ENCODE assay signal across 19 cellular contexts in the genomic region with DNA sequence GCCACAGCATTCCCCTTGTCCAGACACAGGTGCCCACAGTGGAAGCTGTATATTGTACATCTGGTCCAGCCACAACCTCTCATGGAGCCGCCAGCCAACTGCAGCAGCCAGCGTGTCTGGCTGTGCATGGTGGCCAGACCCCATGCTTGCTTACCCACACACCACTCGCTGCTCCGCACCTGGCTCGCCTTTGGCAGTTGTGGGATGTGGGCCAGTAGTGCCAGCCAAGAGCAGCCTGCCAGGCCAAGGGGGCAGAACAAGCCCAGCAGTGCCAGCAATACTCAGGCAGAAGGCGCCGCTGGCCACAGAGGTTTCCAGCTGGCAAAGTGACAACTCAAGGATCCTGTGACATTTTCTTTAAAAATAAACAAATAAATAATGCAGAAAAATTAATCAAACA. TPM values are rescaled to one million over a fixed set of nuclear protein-coding genes. Genes with fewer than 3 reads are reported as not detected.
A peak's percentile ranks its signal among the peaks of the same experiment; 100 is the strongest.
DNase-seq lines count a peak whose midpoint lies in the region; ATAC-seq and TF ChIP-seq lines count a peak whose summit lies in the region.
"Had no signal": no experiment of that assay in that cellular context is flagged by ENCODE, and none has a peak within 500 bp of the region (broad histone marks: within the 10 kb centered on the region; RNA-seq: fewer than 3 reads in every experiment).

No MANE protein-coding gene starts in this region.

- peak overlapping the region; percentile 71 for H2AK5ac ChIP-seq in neuronal stem cell (ENCODE audit: low read depth, low read length)

- TF ChIP-seq CTCF in C4-2B (conservative IDR thresholded peaks at IDR 0.05) (no peak), type B pancreatic cell (conservative IDR thresholded peaks at IDR 0.05) (no peak), OCI-LY7 (conservative IDR thresholded peaks at IDR 0.05; ENCODE audit: low read length) (no peak), mucosa of descending colon (IDR thresholded peaks at IDR 0.05) (no peak)

- peak; percentile 77 for DNase-seq in NCI-H2029 (lab: John Stamatoyannopoulos, UW)
- peak; percentile 13 for DNase-seq in cerebellum (ENCODE audit: low spot score)
- DNase-seq in neuronal stem cell (ENCODE audit: low spot score): no peak
- DNase-seq in type B pancreatic cell (ENCODE audit: extremely low spot score, unreplicated experiment): no peak
- DNase-seq in OCI-LY7 (ENCODE audit: low spot score): no peak
- no peak for DNase-seq in mucosa of descending colon
- DNase-seq: activated CD4-positive, alpha-beta memory T cell treated with anti-CD3 and anti-CD28 coated beads for 36 hours; activated T-cell treated with anti-CD3 and anti-CD28 coated beads, Interleukin-2, amount 50 U/mL, for 4 hours; GDM1; Kasumi-1; left colon; naive thymus-derived CD4-positive, alpha-beta T cell; NCI-H146; NCI-H526 treated with DMSO at 0.1 percent for 48 hours; stimulated activated naive CD8-positive, alpha-beta T cell treated with anti-CD3 and anti-CD28 coated beads, Interleukin-15, amount 100 ng/mL, for 72 hours had no signal

- no peak overlapping the region for H3K4me3 ChIP-seq in neuronal stem cell (ENCODE audit: low read length in 2 of 2)
- H3K4me3 ChIP-seq in OCI-LY7 (ENCODE audit: low read depth, low read length, poor library complexity, severe bottlenecking): no peak overlapping the region
- H3K4me3 ChIP-seq in mucosa of descending colon: no peak overlapping the region
- H3K4me3 ChIP-seq: HAP-1 had no signal

- no peak overlapping the region for H2BK12ac ChIP-seq in neuronal stem cell (ENCODE audit: low read length)

- H3K4me1 Mint-ChIP-seq in type B pancreatic cell (ENCODE audit: unreplicated experiment): no peaks in the 10 kb centered on the region

- H3K4me1 ChIP-seq in neuronal stem cell (ENCODE audit: control insufficient read depth in 2 of 2, insufficient read depth in 1 of 2, low read depth in 1 of 2, low read length in 2 of 2) (peaks cover 0 to 2% of the 10 kb centered on the region in 2 donors), OCI-LY7 (ENCODE audit: insufficient read depth, low read length, poor library complexity, severe bottlenecking) (peaks cover 10% of the 10 kb centered on the region), mucosa of descending colon (ENCODE audit: low read depth) (no peaks in the 10 kb centered on the region)
- H3K4me1 ChIP-seq: HAP-1 had no signal

- POLR2A ChIA-PET in OCI-LY7 (lab: Charles Lee): interaction anchor here (0.9 kb wide), 1 partner anchor 11 kb away, joined by 5 read pairs; no protein-coding TSS in a partner anchor

- no peak overlapping the region for H3K4ac ChIP-seq in neuronal stem cell (ENCODE audit: low read length)

- H3K27me3 Mint-ChIP-seq in type B pancreatic cell: peaks cover 9% of the 10 kb centered on the region
- H3K27me3 Mint-ChIP-seq: activated CD4-positive, alpha-beta memory T cell treated with anti-CD3 and anti-CD28 coated beads for 36 hours; stimulated activated naive CD8-positive, alpha-beta T cell treated with anti-CD3 and anti-CD28 coated beads, Interleukin-15, amount 100 ng/mL, for 72 hours had no signal

- H2AFZ ChIP-seq in neuronal stem cell (ENCODE audit: low read length): no peak overlapping the region
- no peak overlapping the region for H2AFZ ChIP-seq in OCI-LY7 (ENCODE audit: low read length)

- peaks cover 0 to 39% (median 0%) of the 10 kb centered on the region in 3 experiments for H3K27me3 ChIP-seq in neuronal stem cell (ENCODE audit: control insufficient read depth in 3 of 3, insufficient read depth in 3 of 3, low read depth in 1 of 3, low read length in 3 of 3)

- ATAC-seq in HG03097 (IDR thresholded peaks at IDR 0.05; ENCODE audit: low FRiP score, unreplicated experiment): no peak
- no peak for ATAC-seq in mucosa of descending colon
- ATAC-seq: activated naive CD4-positive, alpha-beta T cell treated with anti-CD3 and anti-CD28 coated beads, Interleukin-2, amount 50 U/mL, for 72 hours; left colon; naive thymus-derived CD4-positive, alpha-beta T cell had no signal

- no peaks in the 10 kb centered on the region for H3K79me2 ChIP-seq in OCI-LY7 (ENCODE audit: insufficient read depth, low read depth, low read length)

- H3K4me2 ChIP-seq in neuronal stem cell (ENCODE audit: insufficient read depth, low read length, poor library complexity, severe bottlenecking) (no peak overlapping the region), OCI-LY7 (ENCODE audit: low read length) (no peak overlapping the region)

- H3K36me3 Mint-ChIP-seq in type B pancreatic cell: no peaks in the 10 kb centered on the region
- H3K36me3 Mint-ChIP-seq: activated CD4-positive, alpha-beta memory T cell treated with anti-CD3 and anti-CD28 coated beads for 36 hours; activated naive CD4-positive, alpha-beta T cell treated with anti-CD3 and anti-CD28 coated beads, Interleukin-2, amount 50 U/mL, for 72 hours; naive thymus-derived CD4-positive, alpha-beta T cell had no signal

- H3K14ac ChIP-seq in neuronal stem cell (ENCODE audit: low read length): no peak overlapping the region

- H4K20me1 ChIP-seq in OCI-LY7 (ENCODE audit: insufficient read depth, low read length): no peaks in the 10 kb centered on the region

- H3K18ac ChIP-seq in neuronal stem cell (ENCODE audit: low read length): peak overlapping the region; percentile 79

- H3K9ac ChIP-seq in neuronal stem cell (ENCODE audit: low read depth, low read length, poor library complexity): no peak overlapping the region

- intact Hi-C loops in OCI-LY7 (cut with micrococcal nuclease; ENCODE audit: unreplicated experiment) (no loop called here), mucosa of descending colon (cut with DNase I, micrococcal nuclease) (no loop called here)

- H3K9me3 Mint-ChIP-seq in type B pancreatic cell: no peaks in the 10 kb centered on the region
- H3K9me3 Mint-ChIP-seq: activated CD4-positive, alpha-beta memory T cell treated with anti-CD3 and anti-CD28 coated beads for 36 hours; activated naive CD4-positive, alpha-beta T cell treated with anti-CD3 and anti-CD28 coated beads, Interleukin-2, amount 50 U/mL, for 72 hours; activated T-cell treated with anti-CD3 and anti-CD28 coated beads, Interleukin-2, amount 50 U/mL, for 4 hours; naive thymus-derived CD4-positive, alpha-beta T cell; stimulated activated naive CD8-positive, alpha-beta T cell treated with anti-CD3 and anti-CD28 coated beads, Interleukin-15, amount 100 ng/mL, for 72 hours had no signal

- peak overlapping the region; percentile 1; the same call in 1 of the 2 replicates for H3K27ac ChIP-seq in C4-2B
- no peak overlapping the region for H3K27ac ChIP-seq in neuronal stem cell (replicated peaks; ENCODE audit: low read length)
- no peak overlapping the region for H3K27ac ChIP-seq in OCI-LY7 (ENCODE audit: low read depth, low read length, poor library complexity, severe bottlenecking)

- no peak overlapping the region for H3K23ac ChIP-seq in neuronal stem cell (ENCODE audit: low read depth, low read length, poor library complexity)

- H3K79me1 ChIP-seq in neuronal stem cell (ENCODE audit: low read depth, low read length): no peaks in the 10 kb centered on the region

- no peaks in the 10 kb centered on the region for H3K9me2 ChIP-seq in OCI-LY7 (ENCODE audit: insufficient read depth, low read length)

- CTCF ChIA-PET in OCI-LY7 (lab: Charles Lee; ENCODE audit: unreplicated experiment): interaction anchor here (0.7 to 1.2 kb wide), 2 partner anchors 12 to 193 kb away, joined by 4 read pairs; no protein-coding TSS in a partner anchor

- no peak overlapping the region for H3K27ac Mint-ChIP-seq in type B pancreatic cell
- H3K27ac Mint-ChIP-seq: activated CD4-positive, alpha-beta memory T cell treated with anti-CD3 and anti-CD28 coated beads for 36 hours; activated naive CD4-positive, alpha-beta T cell treated with anti-CD3 and anti-CD28 coated beads, Interleukin-2, amount 50 U/mL, for 72 hours; naive thymus-derived CD4-positive, alpha-beta T cell; stimulated activated naive CD8-positive, alpha-beta T cell treated with anti-CD3 and anti-CD28 coated beads, Interleukin-15, amount 100 ng/mL, for 72 hours had no signal

- no CpG with 5 or more reads among the region's 7 CpGs for WGBS in neuronal stem cell (ENCODE audit: extremely low coverage in 2 of 2, insufficient read length in 2 of 2, insufficient replicate concordance in 1 of 2), 2 donors

- H3K4me3 Mint-ChIP-seq in type B pancreatic cell: no peak overlapping the region
- H3K4me3 Mint-ChIP-seq: activated CD4-positive, alpha-beta memory T cell treated with anti-CD3 and anti-CD28 coated beads for 36 hours; activated T-cell treated with anti-CD3 and anti-CD28 coated beads, Interleukin-2, amount 50 U/mL, for 4 hours; naive thymus-derived CD4-positive, alpha-beta T cell; stimulated activated naive CD8-positive, alpha-beta T cell treated with anti-CD3 and anti-CD28 coated beads, Interleukin-15, amount 100 ng/mL, for 72 hours had no signal

- H2BK120ac ChIP-seq in neuronal stem cell (ENCODE audit: low read depth, low read length): no peak overlapping the region

- H4K91ac ChIP-seq in neuronal stem cell (ENCODE audit: low read depth, low read length, poor library complexity): no peak overlapping the region

- H3K9me3 ChIP-seq in neuronal stem cell (replicated peaks in 1 of 2; ENCODE audit: control insufficient read depth in 2 of 2, insufficient read depth in 1 of 2, low read depth in 1 of 2, low read length in 2 of 2) (no peaks in the 10 kb centered on the region), OCI-LY7 (ENCODE audit: low read length) (no peaks in the 10 kb centered on the region), mucosa of descending colon (no peaks in the 10 kb centered on the region)
- H3K9me3 ChIP-seq: HAP-1 had no signal

- no peak overlapping the region for H2BK5ac ChIP-seq in neuronal stem cell (ENCODE audit: low read length)

- peak overlapping the region; percentile 20 for H2BK15ac ChIP-seq in neuronal stem cell (ENCODE audit: low read length)

- H4K8ac ChIP-seq in neuronal stem cell (ENCODE audit: low read depth, low read length): no peak overlapping the region

- BruUV-seq in OCI-LY7 (replicated peaks; lab: Mats Ljungman, UMichigan): no TSS peak

- H3K36me3 ChIP-seq in neuronal stem cell (replicated peaks in 1 of 2; ENCODE audit: control insufficient read depth in 2 of 2, insufficient read depth in 2 of 2, low read length in 2 of 2): no peaks in the 10 kb centered on the region
- no peaks in the 10 kb centered on the region for H3K36me3 ChIP-seq in OCI-LY7 (ENCODE audit: insufficient read depth, low read length)
- no peaks in the 10 kb centered on the region for H3K36me3 ChIP-seq in mucosa of descending colon (ENCODE audit: low read depth)
- H3K36me3 ChIP-seq: HAP-1 had no signal

RNA-seq across cellular contexts. Expression of gene TMEM243, which starts 11.7 kb away (rescaled TPM):
- total RNA-seq in cerebellum (14.5 TPM), type B pancreatic cell (ENCODE audit: low replicate concordance) (19.0 and 20.1 TPM in 2 replicates), OCI-LY7 (2022) (88.7 and 101 TPM in 2 replicates), mucosa of descending colon (10 to 100 TPM; 13.8 to 17.5 (median 17.1) TPM)
- polyA plus RNA-seq in neuronal stem cell (2013, experiment 1 of 2): 23.8 TPM
- 24.7 TPM for polyA plus RNA-seq in neuronal stem cell (2013, experiment 2 of 2)
- 116 and 126 TPM in 2 replicates for total RNA-seq in OCI-LY7 (2014; rRNA removed; shearing (Covaris generic))

Comparison
In these comparisons a context has a peak if more than half of its experiments do, and no peak if none do; other contexts are left out.
1. DNase-seq: peak in NCI-H2029 (single experiment) and cerebellum (single experiment); none in neuronal stem cell (single experiment), type B pancreatic cell (single experiment), OCI-LY7 (single experiment) and mucosa of descending colon (0 of 3).